In the genomic region with DNA sequence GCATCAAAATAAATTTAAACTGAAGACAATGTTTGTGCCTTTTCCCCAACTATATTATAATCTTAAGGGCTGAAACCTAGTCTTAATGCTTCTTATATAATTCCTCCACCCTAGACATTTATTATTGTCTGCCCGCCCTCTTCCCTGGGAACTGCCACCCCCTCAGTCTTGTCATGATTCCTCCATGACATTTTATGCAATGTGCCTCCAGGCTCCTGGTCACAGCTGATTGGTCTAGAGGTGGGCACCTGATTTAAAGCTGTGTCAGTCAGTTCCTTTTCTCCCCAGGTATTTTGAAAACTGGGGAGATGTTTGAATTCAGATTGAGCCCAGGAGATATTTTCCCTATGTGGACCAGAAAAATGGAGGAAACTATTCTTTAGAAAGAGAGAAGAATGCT, we compare ENCODE assay signal across 22 cellular contexts. TPM values are rescaled to one million over a fixed set of nuclear protein-coding genes. Genes with fewer than 3 reads are reported as not detected.
DNase-seq lines count a peak whose midpoint lies in the region; ATAC-seq lines count a peak whose summit lies in the region.
"Had no signal": no experiment of that assay in that cellular context is flagged by ENCODE, and none has a peak within 500 bp of the region (broad histone marks: within the 10 kb centered on the region; RNA-seq: fewer than 3 reads in every experiment).

No MANE protein-coding gene starts in this region.

- no peak overlapping the region for H3K4me3 ChIP-seq in CD8-positive, alpha-beta memory T cell (ENCODE audit: low read length)
- H3K4me3 ChIP-seq: A549; BLaER1 treated with 17β-estradiol and CSF1 and Interleukin-3, amounts not matched to agents 10 nM and 100 nM; GM12878 had no signal

- H3K27me3 Mint-ChIP-seq in CD8-positive, alpha-beta memory T cell, result peaks cover 5 to 37% of the 10 kb centered on the region in 2 donors

- peaks cover 9% of the 10 kb centered on the region for H3K9me3 ChIP-seq in CD8-positive, alpha-beta memory T cell (ENCODE audit: low read length)

- H3K27ac ChIP-seq in CD8-positive, alpha-beta memory T cell (ENCODE audit: low read depth, low read length), result no peak overlapping the region
- H3K27ac ChIP-seq: 22Rv1; A549; BLaER1 treated with 17β-estradiol and CSF1 and Interleukin-3, amounts not matched to agents 10 nM and 100 nM; C4-2B had no signal

- POLR2A ChIA-PET in CD8-positive, alpha-beta memory T cell (lab: Charles Lee), result no interaction called here

- H3K27me3 ChIP-seq in CD8-positive, alpha-beta memory T cell (ENCODE audit: insufficient read depth, low read length, poor library complexity, severe bottlenecking), result no peaks in the 10 kb centered on the region
- H3K27me3 ChIP-seq: BLaER1 treated with 17β-estradiol and CSF1 and Interleukin-3, amounts not matched to agents 10 nM and 100 nM had no signal

- CTCF ChIA-PET in CD8-positive, alpha-beta memory T cell (lab: Charles Lee), result no interaction called here

- no peak overlapping the region for H3K4me3 Mint-ChIP-seq in CD8-positive, alpha-beta memory T cell
- H3K4me3 Mint-ChIP-seq: B cell; CD4-positive, alpha-beta T cell; CD8-positive, alpha-beta T cell had no signal

- H3K4me1 ChIP-seq in CD8-positive, alpha-beta memory T cell (ENCODE audit: insufficient read depth, low read length), result no peaks in the 10 kb centered on the region
- H3K4me1 ChIP-seq: A549; BLaER1 treated with 17β-estradiol and CSF1 and Interleukin-3, amounts not matched to agents 10 nM and 100 nM had no signal

- H3K27ac Mint-ChIP-seq in CD8-positive, alpha-beta memory T cell, result no peak overlapping the region
- H3K27ac Mint-ChIP-seq: B cell; CD4-positive, alpha-beta T cell; CD8-positive, alpha-beta T cell had no signal

- peaks cover 0 to 23% (median 7%) of the 10 kb centered on the region in 3 donors for H3K36me3 Mint-ChIP-seq in CD8-positive, alpha-beta memory T cell

- peaks cover 8 to 12% (median 9%) of the 10 kb centered on the region in 5 donors for H3K9me3 Mint-ChIP-seq in CD8-positive, alpha-beta memory T cell

- no peaks in the 10 kb centered on the region for H3K36me3 ChIP-seq in CD8-positive, alpha-beta memory T cell (ENCODE audit: insufficient read depth, low read length)

- H3K4me1 Mint-ChIP-seq in CD8-positive, alpha-beta memory T cell, result no peaks in the 10 kb centered on the region
- H3K4me1 Mint-ChIP-seq: B cell had no signal

- DNase-seq in NCI-H82 (lab: John Stamatoyannopoulos, UW) (peak; percentile 39), NCI-H82 treated with DMSO at 0.1 percent for 48 hours (lab: John Stamatoyannopoulos, UW; ENCODE audit: unreplicated experiment) (no peak), putamen (ENCODE audit: low spot score) (peak; percentile 67)
- DNase-seq in CD8-positive, alpha-beta memory T cell, result no peak
- DNase-seq: AML-193; CD4-positive, alpha-beta T cell; CD8-positive, alpha-beta T cell; COR-L47; DMS 273 treated with DMSO at 0.1 percent for 48 hours; DMS153; DMS53; DMS79; DND-41; EL; GDM1 had no signal

- ATAC-seq in HG03457 (IDR thresholded peaks at IDR 0.05; ENCODE audit: unreplicated experiment), result no peak
- ATAC-seq: A549; CD8-positive, alpha-beta T cell; GM12878 had no signal

RNA-seq across cellular contexts. Expression of a gene that starts 11.6 kb away (rescaled TPM):
- total RNA-seq in CD8-positive, alpha-beta memory T cell, result 10 to 100 TPM; 44.7 to 45.0 TPM
- polyA plus RNA-seq in CD8-positive, alpha-beta memory T cell, result 30.2 TPM

Comparison
In these comparisons a context has a peak if more than half of its experiments do, and no peak if none do; other contexts are left out.
1. DNase-seq: peak in NCI-H82 (single experiment) and putamen (single experiment); none in NCI-H82 treated with DMSO at 0.1 percent for 48 hours (single experiment) and CD8-positive, alpha-beta memory T cell (0 of 5).